ENCODE assay signal across 9 cellular contexts in the genomic region with DNA sequence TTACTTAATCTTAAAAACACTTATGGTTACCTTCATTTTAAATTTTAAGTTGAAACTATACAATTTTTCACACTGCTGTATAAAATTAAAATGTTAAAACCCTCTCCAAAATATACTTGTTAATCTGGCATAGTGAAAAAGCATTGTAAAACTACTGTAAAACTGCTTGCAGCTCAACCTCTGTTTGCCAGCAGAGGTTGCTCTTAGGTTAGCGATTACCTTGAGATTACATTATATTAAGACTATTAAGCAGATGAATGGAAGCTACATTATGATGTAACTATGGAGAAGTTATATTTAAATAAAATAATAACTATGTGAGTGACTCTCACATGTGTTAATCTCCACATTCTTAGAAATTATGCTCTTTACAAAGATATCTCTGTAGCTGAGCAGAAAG.
A peak's percentile ranks its signal among the peaks of the same experiment; 100 is the strongest.
DNase-seq lines count a peak whose midpoint lies in the region; ATAC-seq and TF ChIP-seq lines count a peak whose summit lies in the region.
"Had no signal": no experiment of that assay in that cellular context is flagged by ENCODE, and none has a peak within 500 bp of the region (broad histone marks: within the 10 kb centered on the region; RNA-seq: fewer than 3 reads in every experiment).

No MANE protein-coding gene starts in this region.

- no peak overlapping the region for H3K27ac ChIP-seq in CD8-positive, alpha-beta T cell (ENCODE audit: low read depth, low read length)

- POLR2A ChIA-PET in CD8-positive, alpha-beta T cell (lab: Charles Lee): interaction anchor here (0.7 kb wide), 1 partner anchor 16 kb away, joined by 3 read pairs; no protein-coding TSS in a partner anchor

- intact Hi-C loops in CD8-positive, alpha-beta T cell (cut with DNase I, micrococcal nuclease): no loop called here
- intact Hi-C loops in posterior cingulate gyrus (cut with DNase I): no loop called here

- H3K4me3 Mint-ChIP-seq in CD8-positive, alpha-beta T cell: no peak overlapping the region
- H3K4me3 Mint-ChIP-seq: CD4-positive, CD25-positive, alpha-beta regulatory T cell had no signal

- H3K4me1 Mint-ChIP-seq in CD8-positive, alpha-beta T cell (ENCODE audit: low read depth): no peaks in the 10 kb centered on the region
- H3K4me1 Mint-ChIP-seq: CD4-positive, CD25-positive, alpha-beta regulatory T cell had no signal

- no peak for ATAC-seq in CD8-positive, alpha-beta T cell

- H3K27ac Mint-ChIP-seq in CD8-positive, alpha-beta T cell: no peak overlapping the region
- H3K27ac Mint-ChIP-seq: CD4-positive, CD25-positive, alpha-beta regulatory T cell had no signal

- CTCF ChIA-PET in CD8-positive, alpha-beta T cell (lab: Charles Lee): no interaction called here

- no peak for TF ChIP-seq CTCF in CD8-positive, alpha-beta T cell (IDR thresholded peaks at IDR 0.05)

- no peaks in the 10 kb centered on the region for H3K36me3 Mint-ChIP-seq in CD8-positive, alpha-beta T cell
- H3K36me3 Mint-ChIP-seq: CD4-positive, CD25-positive, alpha-beta regulatory T cell had no signal

- peaks cover 7% of the 10 kb centered on the region for H3K9me3 Mint-ChIP-seq in CD8-positive, alpha-beta T cell

- no peaks in the 10 kb centered on the region for H3K27me3 ChIP-seq in CD8-positive, alpha-beta T cell (ENCODE audit: insufficient read depth, low read length)

- DNase-seq in NCI-H524 (lab: John Stamatoyannopoulos, UW) (peak; percentile 6 to 56), NCI-H524 treated with DMSO at 0.1 percent for 48 hours (lab: John Stamatoyannopoulos, UW) (no peak), NCI-H446 treated with DMSO at 0.1 percent for 48 hours (lab: John Stamatoyannopoulos, UW) (peak; percentile 32), cerebellar cortex (ENCODE audit: low spot score) (peak; percentile 3), renal cortical epithelial cell (ENCODE audit: low read depth) (peak; percentile 47), KG1 (lab: John Stamatoyannopoulos, UW) (no peak), posterior cingulate gyrus (no peak)
- no peak for DNase-seq in CD8-positive, alpha-beta T cell
- DNase-seq: CD4-positive, CD25-positive, alpha-beta regulatory T cell had no signal

- no peak overlapping the region for H3K4me3 ChIP-seq in CD8-positive, alpha-beta T cell (ENCODE audit: low read depth, low read length)

- no peaks in the 10 kb centered on the region for H3K27me3 Mint-ChIP-seq in CD8-positive, alpha-beta T cell (ENCODE audit: low read depth)
- H3K27me3 Mint-ChIP-seq: CD4-positive, CD25-positive, alpha-beta regulatory T cell had no signal

- H3K9me3 ChIP-seq in CD8-positive, alpha-beta T cell (ENCODE audit: low read length): no peaks in the 10 kb centered on the region

- H3K4me1 ChIP-seq in CD8-positive, alpha-beta T cell (ENCODE audit: insufficient read depth, low read length): no peaks in the 10 kb centered on the region

- no peaks in the 10 kb centered on the region for H3K36me3 ChIP-seq in CD8-positive, alpha-beta T cell (ENCODE audit: insufficient read depth, low read length)

Comparison
In these comparisons a context has a peak if more than half of its experiments do, and no peak if none do; other contexts are left out.
1. DNase-seq: peak in NCI-H524 (2 of 2), NCI-H446 treated with DMSO at 0.1 percent for 48 hours (single experiment), cerebellar cortex (single experiment) and renal cortical epithelial cell (single experiment); none in NCI-H524 treated with DMSO at 0.1 percent for 48 hours (single experiment), CD8-positive, alpha-beta T cell (0 of 7), KG1 (single experiment) and posterior cingulate gyrus (0 of 10).